In genomic region chr1:202084791-202085681, GRCh38 we compare ENCODE assay signal across 9 cellular contexts. TPM values are rescaled to one million over a fixed set of nuclear protein-coding genes. Genes with fewer than 3 reads are reported as not detected.
DNase-seq lines count a peak whose midpoint lies in the region; ATAC-seq, FAIRE-seq and TF ChIP-seq lines count a peak whose summit lies in the region.
"Had no signal": no experiment of that assay in that cellular context is flagged by ENCODE, and none has a peak within 500 bp of the region (broad histone marks: within the 10 kb centered on the region; RNA-seq: fewer than 3 reads in every experiment).

No MANE protein-coding gene starts in this region.

- intact Hi-C loops in pancreas (cut with DNase I): no loop called here

- peaks cover 15 to 16% (median 16%) of the 10 kb centered on the region in 3 donors for H3K4me1 ChIP-seq in pancreas

- TF ChIP-seq CTCF in pancreas (IDR thresholded peaks at IDR 0.05): no peak
- no peak for TF ChIP-seq CTCF in foreskin fibroblast (IDR thresholded peaks at IDR 0.05; ENCODE audit: low read depth, low read length)

- no peak overlapping the region for H3K4me3 ChIP-seq in pancreas
- no peak overlapping the region for H3K4me3 ChIP-seq in foreskin fibroblast (ENCODE audit: low read depth in 1 of 2, low read length in 2 of 2)

- H3K27ac ChIP-seq in pancreas: peak overlapping the region; percentile 46 to 84 (median 74)

- DNase-seq in G401 (ENCODE audit: low spot score) (peak; percentile 3), NCI-H2196 treated with DMSO at 0.1 percent for 48 hours (lab: John Stamatoyannopoulos, UW; ENCODE audit: unreplicated experiment) (peak; percentile 82), pancreas (peak in 5 of 6 donors; percentile 55 to 71 (median 61)), foreskin fibroblast (no peak)
- DNase-seq: GF-D8 had no signal

- no peaks in the 10 kb centered on the region for H3K27me3 ChIP-seq in pancreas

- ATAC-seq in esophagus mucosa (peak; percentile 54), pancreas (peak; percentile 81 to 88 (median 84)), GM18909 (IDR thresholded peaks at IDR 0.05; ENCODE audit: poor library complexity, unreplicated experiment) (no peak), HG03175 (IDR thresholded peaks at IDR 0.05; ENCODE audit: unreplicated experiment) (no peak), HG02840 (IDR thresholded peaks at IDR 0.05; ENCODE audit: low FRiP score, unreplicated experiment) (no peak)

- no peaks in the 10 kb centered on the region for H3K9me3 ChIP-seq in pancreas

- 47 to 50% methylated on average over 16 of the region's 16 CpGs for WGBS in pancreas, 2 donors

- FAIRE-seq in pancreas (lab: Jason Lieb, UNC): no peak

- in situ Hi-C loops in G401 (cut with HindIII; ENCODE audit: low sequenced_read_pairs): no loop called here

- no peaks in the 10 kb centered on the region for H3K36me3 ChIP-seq in pancreas

RNA-seq across cellular contexts. Expression of gene GPR37L1, which starts 37.7 kb away (rescaled TPM):
- not detected in 2 replicates for total RNA-seq in G401 (2014; rRNA removed; shearing (Covaris generic))
- total RNA-seq in esophagus mucosa (0.12 TPM), pancreas (under 1 TPM in 4 of 6 donors, not detected in 2; 0.03 to 0.25 (median 0.07) TPM)
- under 1 TPM; 0.02 to 0.11 TPM for polyA plus RNA-seq in pancreas

RNA-seq across cellular contexts. Expression of gene ARL8A, which starts 59.5 kb away (rescaled TPM):
- 15.1 and 17.0 TPM in 2 replicates for total RNA-seq in G401 (2014; rRNA removed; shearing (Covaris generic))
- total RNA-seq in esophagus mucosa (38.3 TPM), pancreas (10 to 100 TPM; 17.9 to 30.4 (median 24.8) TPM)
- 10 to 100 TPM; 14.8 to 20.5 TPM for polyA plus RNA-seq in pancreas

Comparison
In these comparisons a context has a peak if more than half of its experiments do, and no peak if none do; other contexts are left out.
1. DNase-seq: peak in G401 (single experiment), NCI-H2196 treated with DMSO at 0.1 percent for 48 hours (single experiment) and pancreas (5 of 6); none in foreskin fibroblast (0 of 2).
2. ATAC-seq: peak in esophagus mucosa (single experiment) and pancreas (4 of 4); none in GM18909 (single experiment), HG03175 (single experiment) and HG02840 (single experiment).